8 cellular contexts compared by ENCODE assay signal in the genomic region with DNA sequence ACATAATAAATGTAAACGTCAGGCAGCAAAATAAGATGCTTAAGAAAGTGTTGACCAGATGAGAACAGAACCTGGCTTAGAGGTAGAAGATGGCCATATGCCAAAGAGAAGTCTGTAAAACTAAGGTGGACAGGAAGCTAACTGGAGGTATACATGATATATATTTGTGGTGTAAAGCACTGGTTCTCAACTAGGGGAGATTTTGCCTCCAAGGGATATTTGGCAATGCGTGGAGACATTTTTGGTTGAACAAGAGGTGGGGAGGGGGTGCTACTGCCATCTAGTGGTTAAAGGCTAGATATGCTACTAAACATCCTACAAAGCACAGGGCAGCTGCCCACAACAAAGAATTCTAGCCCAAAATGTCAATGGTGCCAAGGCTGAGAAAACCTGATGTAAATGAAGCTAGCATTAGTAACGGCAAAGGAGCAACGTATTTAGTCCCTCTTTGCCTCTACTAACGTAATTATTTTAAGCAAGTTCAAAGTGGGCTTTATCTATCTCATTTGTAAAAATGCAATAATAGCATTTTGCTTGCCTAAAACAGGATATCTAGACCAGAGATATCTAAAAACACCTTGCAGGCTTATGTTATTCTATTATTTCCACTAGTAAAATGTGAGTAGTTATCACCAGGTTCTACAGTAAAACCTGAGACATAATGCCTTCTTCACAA.
DNase-seq lines count a peak whose midpoint lies in the region; ATAC-seq and FAIRE-seq lines count a peak whose summit lies in the region.

No MANE protein-coding gene starts in this region.

- no peak for ATAC-seq in HG03342 (IDR thresholded peaks at IDR 0.05; ENCODE audit: unreplicated experiment)

- no peaks in the 10 kb centered on the region for H3K27me3 ChIP-seq in trophoblast cell (ENCODE audit: insufficient read depth, low read length)

- H3K36me3 ChIP-seq in trophoblast cell (ENCODE audit: control insufficient read depth in 1 of 2, insufficient read depth in 2 of 2, low read length in 2 of 2), result no peaks in the 10 kb centered on the region

- no peak overlapping the region for H3K4me3 ChIP-seq in trophoblast cell (ENCODE audit: low read depth, low read length)

- H3K79me2 ChIP-seq in trophoblast cell (ENCODE audit: control insufficient read depth, insufficient read depth, low read length, poor library complexity), result no peaks in the 10 kb centered on the region

- H3K23ac ChIP-seq in trophoblast cell (ENCODE audit: low read length), result no peak overlapping the region

- no peak overlapping the region for H2BK12ac ChIP-seq in trophoblast cell (ENCODE audit: low read length)

- no peak overlapping the region for H3K27ac ChIP-seq in trophoblast cell (ENCODE audit: low read depth, low read length)

- WGBS in trophoblast cell (ENCODE audit: extremely low coverage, insufficient coverage, insufficient read length), result no CpG with 5 or more reads among the region's 5 CpGs

- H3K4ac ChIP-seq in trophoblast cell (ENCODE audit: low read depth, low read length), result no peak overlapping the region

- H3K18ac ChIP-seq in trophoblast cell (ENCODE audit: low read length), result no peak overlapping the region

- FAIRE-seq in GM18507 (lab: Jason Lieb, UNC), result peak; percentile 86

- no peak overlapping the region for H2BK120ac ChIP-seq in trophoblast cell (ENCODE audit: insufficient read depth, low read length, poor library complexity)

- no peak overlapping the region for H3K4me2 ChIP-seq in trophoblast cell (ENCODE audit: low read length)

- no peak overlapping the region for H3K9ac ChIP-seq in trophoblast cell (ENCODE audit: low read length)

- H4K8ac ChIP-seq in trophoblast cell (ENCODE audit: low read depth, low read length), result no peak overlapping the region

- no peaks in the 10 kb centered on the region for H3K79me1 ChIP-seq in trophoblast cell (ENCODE audit: low read length)

- DNase-seq in AG08396 (ENCODE audit: low spot score) (peak; percentile 28), GM18507 (ENCODE audit: extremely low spot score, insufficient read length, low read depth) (no peak), Kasumi-1 (lab: John Stamatoyannopoulos, UW) (peak; percentile 72 to 83), RKO (ENCODE audit: low spot score) (peak; percentile 74), activated T-helper 1 cell treated with Interleukin-2 at 50 U/mL for 16 hours (ENCODE audit: low read depth) (peak; percentile 1), foreskin melanocyte (peak; percentile 63), trophoblast cell (peak; percentile 57 to 89)

- H3K4me1 ChIP-seq in trophoblast cell (ENCODE audit: control insufficient read depth in 1 of 2, insufficient read depth in 2 of 2, low read length in 2 of 2), result no peaks in the 10 kb centered on the region

- H2AFZ ChIP-seq in trophoblast cell (ENCODE audit: insufficient read depth, low read length, poor library complexity), result no peak overlapping the region

- H2BK5ac ChIP-seq in trophoblast cell (ENCODE audit: low read depth, low read length, poor library complexity), result no peak overlapping the region

- no peak overlapping the region for H2AK5ac ChIP-seq in trophoblast cell (ENCODE audit: low read length)

- no peak overlapping the region for H4K91ac ChIP-seq in trophoblast cell (ENCODE audit: low read depth, low read length)

- no peak overlapping the region for H3K14ac ChIP-seq in trophoblast cell (ENCODE audit: low read length)

- H3K9me3 ChIP-seq in trophoblast cell (ENCODE audit: insufficient read depth, low read depth, low read length), result no peaks in the 10 kb centered on the region

- H4K12ac ChIP-seq in trophoblast cell (ENCODE audit: low read depth, low read length), result no peak overlapping the region
